Comparison of ENCODE assay signal across 23 cellular contexts in genomic region chr6:152428126-152428525, GRCh38.
DNase-seq lines count a peak whose midpoint lies in the region; ATAC-seq, FAIRE-seq and TF ChIP-seq lines count a peak whose summit lies in the region.
"Had no signal": no experiment of that assay in that cellular context is flagged by ENCODE, and none has a peak within 500 bp of the region (broad histone marks: within the 10 kb centered on the region; RNA-seq: fewer than 3 reads in every experiment).

No MANE protein-coding gene starts in this region.

- FAIRE-seq in GM12891 (lab: Jason Lieb, UNC) = no peak

- in situ Hi-C loops in astrocyte of the cerebellum (cut with HindIII; ENCODE audit: low sequenced_read_pairs) = no loop called here

- no peak for TF ChIP-seq CTCF in astrocyte of the cerebellum (IDR thresholded peaks at IDR 0.05; ENCODE audit: low read depth, low read length, missing control alignments)
- TF ChIP-seq CTCF in foreskin keratinocyte (conservative IDR thresholded peaks at IDR 0.05) = peak; percentile 12

- DNase-seq in ELF-1 (ENCODE audit: low read depth, low spot score) (peak; percentile 15), astrocyte of the cerebellum (ENCODE audit: low read depth) (peak; percentile 11), foreskin keratinocyte (peak in 1 of 2 donors; percentile 38), pons (ENCODE audit: low spot score) (peak; percentile 20), GM12891 (ENCODE audit: insufficient read length, low spot score) (no peak), NCI-H1105 treated with DMSO at 0.1 percent for 48 hours (lab: John Stamatoyannopoulos, UW) (no peak), NCI-H2081 treated with DMSO at 0.1 percent for 48 hours (lab: John Stamatoyannopoulos, UW) (no peak)
- DNase-seq: activated CD4-positive, alpha-beta T cell treated with anti-CD3 and anti-CD28 coated beads, Interleukin-2, amount 50 U/mL, for 4 hours; activated naive CD4-positive, alpha-beta T cell treated with Interleukin-2 at 50 U/mL for 16 hours; DND-41; heart right ventricle; left cardiac atrium; NCI-H1092; NCI-H2107; NCI-H526; SHP77; stimulated activated naive B cell treated with anti-CD40 and anti-IgM and Interleukin-4, amounts not matched to agents 10 μg/mL and 1 μg/mL and 100 μg/mL, for 72 hours; trophoblast cell had no signal

- no peak for TF ChIP-seq POLR2A in GM12891 (IDR thresholded peaks at IDR 0.05; ENCODE audit: low read depth, low read length)

- H3K27ac ChIP-seq in foreskin keratinocyte = no peak overlapping the region
- H3K27ac ChIP-seq: epithelial cell of prostate, heart right ventricle, KMS-11, right atrium auricular region had no signal

- H3K27me3 ChIP-seq in foreskin keratinocyte = no peaks in the 10 kb centered on the region
- H3K27me3 ChIP-seq: heart right ventricle, right atrium auricular region had no signal

- no peak overlapping the region for H3K4me3 ChIP-seq in astrocyte of the cerebellum (ENCODE audit: low read depth, low read length)
- H3K4me3 ChIP-seq: HAP-1, heart right ventricle, right atrium auricular region had no signal

- H3K4me1 ChIP-seq in foreskin keratinocyte = no peaks in the 10 kb centered on the region
- H3K4me1 ChIP-seq: HAP-1, heart right ventricle, right atrium auricular region had no signal

- ATAC-seq in foreskin keratinocyte (peak; percentile 74), GM19328 (IDR thresholded peaks at IDR 0.05; ENCODE audit: unreplicated experiment) (no peak)
- ATAC-seq: heart right ventricle; stimulated activated naive B cell treated with anti-CD40 and anti-IgM and Interleukin-4, amounts not matched to agents 10 μg/mL and 1 μg/mL and 100 μg/mL, for 72 hours had no signal

TF ChIP-seq in GM12891, 5 proteins besides CTCF, POLR2A, EP300 and RAD21:
- TF ChIP-seq SPI1 (IDR thresholded peaks at IDR 0.05; ENCODE audit: low read depth, low read length) = no peak
- no peak for TF ChIP-seq PAX5 (IDR thresholded peaks at IDR 0.05; ENCODE audit: insufficient read depth, low read length, severe bottlenecking)
- TF ChIP-seq POU2F2 (IDR thresholded peaks at IDR 0.05; ENCODE audit: low read depth, low read length) = no peak

Comparison
In these comparisons a context has a peak if more than half of its experiments do, and no peak if none do; other contexts are left out.
1. DNase-seq: peak in ELF-1 (single experiment), astrocyte of the cerebellum (single experiment) and pons (single experiment); none in GM12891 (single experiment), NCI-H1105 treated with DMSO at 0.1 percent for 48 hours (single experiment) and NCI-H2081 treated with DMSO at 0.1 percent for 48 hours (single experiment).